2 cellular contexts compared by ENCODE assay signal in genomic region chr6:85580104-85580877, GRCh38.
TF ChIP-seq lines count a peak whose summit lies in the region.

No MANE protein-coding gene starts in this region.

TF ChIP-seq in HEK293, 187 proteins besides CTCF, POLR2A, EP300 and RAD21 (continued from another document):
- no peak for TF ChIP-seq PRDM10 (tag by site-specific recombination; IDR thresholded peaks at IDR 0.05)
TF ChIP-seq in HEK293: peak in this region for 2.

TF ChIP-seq in HepG2, 621 proteins besides CTCF, POLR2A, EP300 and RAD21 (continued from another document):
- TF ChIP-seq ZNF142 (CRISPR knock-in tag; IDR thresholded peaks at IDR 0.05): no peak
- TF ChIP-seq PRMT3 (CRISPR knock-in tag; IDR thresholded peaks at IDR 0.05; ENCODE audit: borderline replicate concordance, low read depth): no peak
- TF ChIP-seq HES4 (CRISPR knock-in tag; IDR thresholded peaks at IDR 0.05; ENCODE audit: borderline replicate concordance): no peak
- TF ChIP-seq ZNF367 (CRISPR knock-in tag; IDR thresholded peaks at IDR 0.05; ENCODE audit: borderline replicate concordance): no peak
- no peak for TF ChIP-seq ZSCAN12 (CRISPR knock-in tag; IDR thresholded peaks at IDR 0.05)
- peak; percentile 70 for TF ChIP-seq ZFX (CRISPR knock-in tag; IDR thresholded peaks at IDR 0.05; ENCODE audit: low read depth)
- no peak for TF ChIP-seq ZNF619 (CRISPR knock-in tag; IDR thresholded peaks at IDR 0.05)
- peak; percentile 53; the same call in 1 of the 2 replicates for TF ChIP-seq HIC2 (CRISPR knock-in tag; IDR thresholded peaks at IDR 0.05; ENCODE audit: low read depth)
- TF ChIP-seq ZNF547 (CRISPR knock-in tag; IDR thresholded peaks at IDR 0.05): no peak
- TF ChIP-seq FOXA3 (CRISPR knock-in tag; IDR thresholded peaks at IDR 0.05): peak; percentile 91
- TF ChIP-seq ZNF709 (CRISPR knock-in tag; IDR thresholded peaks at IDR 0.05): no peak
- TF ChIP-seq THAP9 (CRISPR knock-in tag; IDR thresholded peaks at IDR 0.05; ENCODE audit: borderline replicate concordance): no peak
- no peak for TF ChIP-seq ZNF235 (CRISPR knock-in tag; IDR thresholded peaks at IDR 0.05; ENCODE audit: borderline replicate concordance)
- TF ChIP-seq DMTF1 (CRISPR knock-in tag; IDR thresholded peaks at IDR 0.05): no peak
- no peak for TF ChIP-seq ZNF790 (CRISPR knock-in tag; IDR thresholded peaks at IDR 0.05; ENCODE audit: borderline replicate concordance)
- TF ChIP-seq ASH2L (IDR thresholded peaks at IDR 0.05; ENCODE audit: insufficient read length, low read depth, low read length): peak; percentile 27
- no peak for TF ChIP-seq GMEB2 (CRISPR knock-in tag; IDR thresholded peaks at IDR 0.05; ENCODE audit: low read depth)
- TF ChIP-seq GLI4 (CRISPR knock-in tag; IDR thresholded peaks at IDR 0.05; ENCODE audit: borderline replicate concordance): no peak
- TF ChIP-seq NRL (CRISPR knock-in tag; IDR thresholded peaks at IDR 0.05; ENCODE audit: borderline replicate concordance): no peak
- TF ChIP-seq ARHGAP35 (CRISPR knock-in tag; IDR thresholded peaks at IDR 0.05; ENCODE audit: borderline replicate concordance): no peak
- no peak for TF ChIP-seq ZNF143 (CRISPR knock-in tag; IDR thresholded peaks at IDR 0.05)
- TF ChIP-seq KDM2A (CRISPR knock-in tag; IDR thresholded peaks at IDR 0.05; ENCODE audit: borderline replicate concordance, low read depth): no peak
- 0 out of 2 replicates have a peak, but pooled peaks have one; percentile 3 for TF ChIP-seq ARID5B (CRISPR knock-in tag; IDR thresholded peaks at IDR 0.05)
- TF ChIP-seq TCF7L2 (IDR thresholded peaks at IDR 0.05; ENCODE audit: low read depth, low read length): no peak
- no peak for TF ChIP-seq ZNF558 (CRISPR knock-in tag; IDR thresholded peaks at IDR 0.05; ENCODE audit: borderline replicate concordance)
- no peak for TF ChIP-seq BATF2 (CRISPR knock-in tag; IDR thresholded peaks at IDR 0.05)
- TF ChIP-seq ZNF24 (IDR thresholded peaks at IDR 0.05): no peak
- no peak for TF ChIP-seq RARA (CRISPR knock-in tag; IDR thresholded peaks at IDR 0.05)
- TF ChIP-seq ZNF530 (CRISPR knock-in tag; IDR thresholded peaks at IDR 0.05; ENCODE audit: low read depth): no peak
- 0 out of 2 replicates have a peak, but pooled peaks have one; percentile 21 for TF ChIP-seq GATAD2A (CRISPR knock-in tag; IDR thresholded peaks at IDR 0.05)
- TF ChIP-seq MAFF (IDR thresholded peaks at IDR 0.05; ENCODE audit: low read depth, low read length): 0 out of 2 replicates have a peak, but pooled peaks have one; percentile 2
- peak; percentile 56; the same call in 1 of the 2 replicates for TF ChIP-seq ZNF644 (CRISPR knock-in tag; IDR thresholded peaks at IDR 0.05; ENCODE audit: low read depth)
- no peak for TF ChIP-seq TFDP1 (CRISPR knock-in tag; IDR thresholded peaks at IDR 0.05; ENCODE audit: borderline replicate concordance)
TF ChIP-seq in HepG2: peak in this region for 10.
